15 cellular contexts compared by ENCODE assay signal in genomic region chr14:102738373-102739189, GRCh38.
"Had no signal": no experiment of that assay in that cellular context is flagged by ENCODE, and none has a peak within 500 bp of the region (broad histone marks: within the 10 kb centered on the region; RNA-seq: fewer than 3 reads in every experiment).

No MANE protein-coding gene starts in this region.

- H3K4me1 ChIP-seq: body of pancreas, gastrocnemius medialis had no signal

- DNase-seq: activated CD4-positive, alpha-beta memory T cell treated with anti-CD3 and anti-CD28 coated beads, Interleukin-2, amount 10 ng/mL, durations not matched to agents 7 days and 5 days; activated CD4-positive, alpha-beta T cell treated with anti-CD3 and anti-CD28 coated beads for 48 hours; activated naive CD4-positive, alpha-beta T cell treated with anti-CD3 and anti-CD28 coated beads for 36 hours; activated T-cell treated with anti-CD3 and anti-CD28 coated beads, Interleukin-2, amount 50 U/mL, for 1 hour; body of pancreas; caudate nucleus; erythroblast; gastrocnemius medialis; naive thymus-derived CD4-positive, alpha-beta T cell; retina; stimulated activated naive CD4-positive, alpha-beta T cell had no signal

- H3K4me3 ChIP-seq: body of pancreas, gastrocnemius medialis had no signal

- ATAC-seq: body of pancreas; gastrocnemius medialis; left lobe of liver; naive thymus-derived CD4-positive, alpha-beta T cell had no signal

- H3K27me3 Mint-ChIP-seq: activated CD4-positive, alpha-beta memory T cell treated with anti-CD3 and anti-CD28 coated beads, Interleukin-2, amount 10 ng/mL, durations not matched to agents 7 days and 5 days; memory B cell; naive thymus-derived CD4-positive, alpha-beta T cell had no signal

- H3K27ac ChIP-seq: body of pancreas, gastrocnemius medialis had no signal

- H3K4me3 Mint-ChIP-seq: activated CD4-positive, alpha-beta memory T cell treated with anti-CD3 and anti-CD28 coated beads, Interleukin-2, amount 10 ng/mL, durations not matched to agents 7 days and 5 days; activated naive CD4-positive, alpha-beta T cell treated with anti-CD3 and anti-CD28 coated beads for 36 hours; memory B cell; T-helper 2 cell treated with Interferon-gamma antibody and Interleukin-4, amounts not matched to agents 5 μg/mL and 100 μg/mL, for 36 hours had no signal

- H3K27ac Mint-ChIP-seq: activated CD4-positive, alpha-beta memory T cell treated with anti-CD3 and anti-CD28 coated beads, Interleukin-2, amount 10 ng/mL, durations not matched to agents 7 days and 5 days; activated naive CD4-positive, alpha-beta T cell treated with anti-CD3 and anti-CD28 coated beads for 36 hours; activated T-helper 2 cell treated with anti-CD3 and anti-CD28 coated beads, Interferon-gamma antibody, Interleukin-2, Interleukin-4, amounts not matched to agents 10 μg/mL and 5 μg/mL and 100 μg/mL, durations not matched to agents 14 hours and 24 hours and 36 hours; memory B cell; T-helper 2 cell treated with Interferon-gamma antibody and Interleukin-4, amounts not matched to agents 5 μg/mL and 100 μg/mL, for 36 hours had no signal

- H3K9me3 ChIP-seq: gastrocnemius medialis had no signal

- H3K36me3 ChIP-seq: gastrocnemius medialis had no signal

- H3K4me1 Mint-ChIP-seq: activated CD4-positive, alpha-beta memory T cell treated with anti-CD3 and anti-CD28 coated beads, Interleukin-2, amount 10 ng/mL, durations not matched to agents 7 days and 5 days; memory B cell; naive thymus-derived CD4-positive, alpha-beta T cell had no signal

- H3K27me3 ChIP-seq: body of pancreas, gastrocnemius medialis had no signal
